ENCODE assay signal across 8 cellular contexts in genomic region chr17:82031885-82032627, GRCh38. TPM values are rescaled to one million over a fixed set of nuclear protein-coding genes. Genes with fewer than 3 reads are reported as not detected.
DNase-seq lines count a peak whose midpoint lies in the region; ATAC-seq and TF ChIP-seq lines count a peak whose summit lies in the region.

No MANE protein-coding gene starts in this region.

- intact Hi-C loops in activated CD8-positive, alpha-beta T cell treated with anti-CD3 and anti-CD28 coated beads for 36 hours (cut with micrococcal nuclease): no loop called here

- H3K4me3 Mint-ChIP-seq in activated CD8-positive, alpha-beta T cell treated with anti-CD3 and anti-CD28 coated beads for 36 hours: peak overlapping the region; percentile 47
- H3K4me3 Mint-ChIP-seq in stimulated activated memory B cell treated with anti-CD40 and anti-IgM and Interleukin-4, amounts not matched to agents 10 μg/mL and 1 μg/mL and 100 μg/mL, for 72 hours: peak overlapping the region; percentile 59

- H3K36me3 ChIP-seq in MG63: peaks cover 13% of the 10 kb centered on the region

- no peaks in the 10 kb centered on the region for H3K27me3 ChIP-seq in MG63

- no peaks in the 10 kb centered on the region for H3K9me3 Mint-ChIP-seq in activated CD8-positive, alpha-beta T cell treated with anti-CD3 and anti-CD28 coated beads for 36 hours
- no peaks in the 10 kb centered on the region for H3K9me3 Mint-ChIP-seq in stimulated activated memory B cell treated with anti-CD40 and anti-IgM and Interleukin-4, amounts not matched to agents 10 μg/mL and 1 μg/mL and 100 μg/mL, for 72 hours

- DNase-seq in DMS53 treated with DMSO at 0.1 percent for 48 hours (lab: John Stamatoyannopoulos, UW; ENCODE audit: unreplicated experiment) (peak; percentile 66), MG63 (no peak), foreskin fibroblast (no peak), globus pallidus (ENCODE audit: low spot score) (no peak)
- peak; percentile 53 for DNase-seq in activated CD8-positive, alpha-beta T cell treated with anti-CD3 and anti-CD28 coated beads for 36 hours

- no peak overlapping the region for H3K27ac Mint-ChIP-seq in activated CD8-positive, alpha-beta T cell treated with anti-CD3 and anti-CD28 coated beads for 36 hours
- H3K27ac Mint-ChIP-seq in stimulated activated memory B cell treated with anti-CD40 and anti-IgM and Interleukin-4, amounts not matched to agents 10 μg/mL and 1 μg/mL and 100 μg/mL, for 72 hours: no peak overlapping the region

- POLR2A ChIA-PET in activated CD8-positive, alpha-beta T cell treated with anti-CD3 and anti-CD28 coated beads for 36 hours (lab: Charles Lee): no interaction called here

- no peak for TF ChIP-seq CTCF in activated CD8-positive, alpha-beta T cell treated with anti-CD3 and anti-CD28 coated beads for 36 hours (IDR thresholded peaks at IDR 0.05)
- no peak for TF ChIP-seq CTCF in foreskin fibroblast (IDR thresholded peaks at IDR 0.05; ENCODE audit: low read depth, low read length)

- CTCF ChIA-PET in activated CD8-positive, alpha-beta T cell treated with anti-CD3 and anti-CD28 coated beads for 36 hours (lab: Charles Lee): interaction anchor here (1.1 to 3.8 kb wide), 2 partner anchors 9 to 73 kb away, joined by 3 to 18 read pairs; partner anchors contain the start of genes CENPX and LRRC45

- H3K36me3 Mint-ChIP-seq in activated CD8-positive, alpha-beta T cell treated with anti-CD3 and anti-CD28 coated beads for 36 hours (ENCODE audit: low read depth): peaks cover 6% of the 10 kb centered on the region
- peaks cover 17% of the 10 kb centered on the region for H3K36me3 Mint-ChIP-seq in stimulated activated memory B cell treated with anti-CD40 and anti-IgM and Interleukin-4, amounts not matched to agents 10 μg/mL and 1 μg/mL and 100 μg/mL, for 72 hours

- no peaks in the 10 kb centered on the region for H3K27me3 Mint-ChIP-seq in activated CD8-positive, alpha-beta T cell treated with anti-CD3 and anti-CD28 coated beads for 36 hours
- peaks cover 22% of the 10 kb centered on the region for H3K27me3 Mint-ChIP-seq in stimulated activated memory B cell treated with anti-CD40 and anti-IgM and Interleukin-4, amounts not matched to agents 10 μg/mL and 1 μg/mL and 100 μg/mL, for 72 hours

- H3K4me1 Mint-ChIP-seq in activated CD8-positive, alpha-beta T cell treated with anti-CD3 and anti-CD28 coated beads for 36 hours (ENCODE audit: low read depth): peaks cover 13% of the 10 kb centered on the region
- peaks cover 35% of the 10 kb centered on the region for H3K4me1 Mint-ChIP-seq in stimulated activated memory B cell treated with anti-CD40 and anti-IgM and Interleukin-4, amounts not matched to agents 10 μg/mL and 1 μg/mL and 100 μg/mL, for 72 hours

- peak; percentile 48 for ATAC-seq in activated CD8-positive, alpha-beta T cell treated with anti-CD3 and anti-CD28 coated beads for 36 hours
- ATAC-seq in stimulated activated memory B cell treated with anti-CD40 and anti-IgM and Interleukin-4, amounts not matched to agents 10 μg/mL and 1 μg/mL and 100 μg/mL, for 72 hours: peak; percentile 54
- ATAC-seq in GM18907 (IDR thresholded peaks at IDR 0.05; ENCODE audit: unreplicated experiment): no peak
- no peak for ATAC-seq in HG03457 (IDR thresholded peaks at IDR 0.05; ENCODE audit: unreplicated experiment)

- no peaks in the 10 kb centered on the region for H3K9me3 ChIP-seq in MG63

- H3K4me3 ChIP-seq in MG63 (peak overlapping the region; percentile 25), foreskin fibroblast (ENCODE audit: low read depth in 1 of 2, low read length in 2 of 2) (peak overlapping the region; percentile 42 to 46)

RNA-seq across cellular contexts. Expression of gene RAC3, which starts 0.6 kb away (rescaled TPM):
- total RNA-seq in MG63 (2014; rRNA removed; shearing (Covaris generic); ENCODE audit: low replicate concordance): 18.2 and 18.4 TPM in 2 replicates
- total RNA-seq in activated CD8-positive, alpha-beta T cell treated with anti-CD3 and anti-CD28 coated beads for 36 hours: 1 to 10 TPM; 5.5 to 5.8 TPM

RNA-seq across cellular contexts. Expression of gene DCXR, which starts 5.4 kb away (rescaled TPM):
- 44.0 and 73.1 TPM in 2 replicates for total RNA-seq in MG63 (2014; rRNA removed; shearing (Covaris generic); ENCODE audit: low replicate concordance)
- total RNA-seq in activated CD8-positive, alpha-beta T cell treated with anti-CD3 and anti-CD28 coated beads for 36 hours: 100 to 1,000 TPM in 1 of 2 experiments, 10 to 100 TPM in 1; 99.2 to 101 TPM

RNA-seq across cellular contexts. Expression of gene LRRC45, which starts 9.0 kb away (rescaled TPM):
- total RNA-seq in MG63 (2014; rRNA removed; shearing (Covaris generic); ENCODE audit: low replicate concordance): 31.7 and 33.0 TPM in 2 replicates
- total RNA-seq in activated CD8-positive, alpha-beta T cell treated with anti-CD3 and anti-CD28 coated beads for 36 hours: 10 to 100 TPM; 12.9 TPM

RNA-seq across cellular contexts. Expression of gene CENPX, which starts 9.4 kb away (rescaled TPM):
- total RNA-seq in MG63 (2014; rRNA removed; shearing (Covaris generic); ENCODE audit: low replicate concordance): 106 and 181 TPM in 2 replicates
- total RNA-seq in activated CD8-positive, alpha-beta T cell treated with anti-CD3 and anti-CD28 coated beads for 36 hours: 10 to 100 TPM; 88.7 to 98.1 TPM

RNA-seq across cellular contexts. Expression of gene RFNG, which starts 19.6 kb away (rescaled TPM):
- 41.2 and 41.6 TPM in 2 replicates for total RNA-seq in MG63 (2014; rRNA removed; shearing (Covaris generic); ENCODE audit: low replicate concordance)
- total RNA-seq in activated CD8-positive, alpha-beta T cell treated with anti-CD3 and anti-CD28 coated beads for 36 hours: 10 to 100 TPM; 14.2 to 15.3 TPM

Comparison
In these comparisons a context has a peak if more than half of its experiments do, and no peak if none do; other contexts are left out.
1. DNase-seq: peak in DMS53 treated with DMSO at 0.1 percent for 48 hours (single experiment) and activated CD8-positive, alpha-beta T cell treated with anti-CD3 and anti-CD28 coated beads for 36 hours (single experiment); none in MG63 (single experiment), foreskin fibroblast (0 of 2) and globus pallidus (single experiment).
2. ATAC-seq: peak in activated CD8-positive, alpha-beta T cell treated with anti-CD3 and anti-CD28 coated beads for 36 hours (single experiment) and stimulated activated memory B cell treated with anti-CD40 and anti-IgM and Interleukin-4, amounts not matched to agents 10 μg/mL and 1 μg/mL and 100 μg/mL, for 72 hours (single experiment); none in GM18907 (single experiment) and HG03457 (single experiment).